ENCODE assay signal across 1 cellular context in genomic region chr17:38710985-38711384, GRCh38.
TF ChIP-seq lines count a peak whose summit lies in the region.

No MANE protein-coding gene starts in this region.

TF ChIP-seq in HepG2, 621 proteins besides CTCF, POLR2A, EP300 and RAD21:
- TF ChIP-seq TAF1 (CRISPR knock-in tag; IDR thresholded peaks at IDR 0.05) (peak; percentile 25; the same call in 1 of the 2 replicates), ZMAT5 (CRISPR knock-in tag; IDR thresholded peaks at IDR 0.05; ENCODE audit: borderline replicate concordance, low read depth) (no peak), NFKB2 (CRISPR knock-in tag; IDR thresholded peaks at IDR 0.05; ENCODE audit: borderline replicate concordance) (0 out of 2 replicates have a peak, but pooled peaks have one; percentile 34), XRCC5 (optimal IDR thresholded peaks at IDR 0.05; ENCODE audit: low read length) (peak; percentile 10), CCDC6 (CRISPR knock-in tag; IDR thresholded peaks at IDR 0.05) (no peak), TFE3 (CRISPR knock-in tag; IDR thresholded peaks at IDR 0.05) (no peak), RBM22 (optimal IDR thresholded peaks at IDR 0.05; ENCODE audit: low read length) (peak; percentile 30), THRA (CRISPR knock-in tag; IDR thresholded peaks at IDR 0.05; ENCODE audit: borderline replicate concordance) (0 out of 2 replicates have a peak, but pooled peaks have one; percentile 12), PLRG1 (conservative IDR thresholded peaks at IDR 0.05) (no peak)
